13 cellular contexts compared by ENCODE assay signal in the genomic region with DNA sequence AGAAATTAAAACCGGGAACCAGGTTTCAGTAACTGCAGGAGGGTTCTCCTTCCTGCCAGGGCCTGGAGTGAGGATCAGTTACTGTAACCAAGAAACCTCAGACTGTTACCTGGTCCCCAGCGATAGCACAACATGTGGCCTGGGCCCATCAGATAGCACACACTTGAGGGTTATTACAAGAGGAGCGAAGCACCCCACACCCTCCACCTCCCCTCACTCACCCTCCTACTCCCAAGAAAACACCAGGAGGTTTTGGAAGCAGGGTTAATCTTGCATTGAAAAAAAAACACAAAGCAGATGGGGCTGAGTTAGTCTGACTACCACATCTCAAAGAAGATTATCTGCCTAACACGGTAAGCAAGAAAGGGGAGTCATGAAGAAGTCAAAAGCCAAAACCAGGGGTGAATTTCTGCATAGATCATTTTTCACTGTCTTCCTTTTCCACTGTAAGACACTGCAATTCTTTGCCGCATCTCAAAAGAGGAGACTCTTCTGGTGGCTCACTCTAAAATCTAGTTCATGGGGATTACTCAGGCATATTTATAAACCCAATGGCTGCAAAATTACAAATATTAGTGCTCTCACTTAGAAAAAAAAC.
DNase-seq lines count a peak whose midpoint lies in the region; ATAC-seq lines count a peak whose summit lies in the region.
"Had no signal": no experiment of that assay in that cellular context is flagged by ENCODE, and none has a peak within 500 bp of the region (broad histone marks: within the 10 kb centered on the region; RNA-seq: fewer than 3 reads in every experiment).

No MANE protein-coding gene starts in this region.

- DNase-seq in activated T-cell treated with anti-CD3 and anti-CD28 coated beads, Interleukin-2, amount 50 U/mL, for 24 hours, result no peak
- DNase-seq in activated T-cell treated with anti-CD3 and anti-CD28 coated beads, Interleukin-2, amount 50 U/mL, for 48 hours, result no peak
- DNase-seq in OCI-M1 (lab: John Stamatoyannopoulos, UW) (peak; percentile 98), NCI-H1048 (lab: John Stamatoyannopoulos, UW) (no peak)
- no peak for DNase-seq in effector memory CD4-positive, alpha-beta T cell
- no peak for DNase-seq in stimulated activated naive CD8-positive, alpha-beta T cell treated with anti-CD3 and anti-CD28 coated beads, Interleukin-15, amount 100 ng/mL, for 72 hours
- DNase-seq: activated effector memory CD4-positive, alpha-beta T cell treated with Interleukin-2 at 50 U/mL for 16 hours; NCI-H1092; NCI-H748 treated with DMSO at 0.1 percent for 48 hours; Right ventricle myocardium superior had no signal

- peaks cover 78% of the 10 kb centered on the region for H3K4me1 ChIP-seq in effector memory CD4-positive, alpha-beta T cell (ENCODE audit: control insufficient read depth, insufficient read depth, low read length, poor library complexity, severe bottlenecking)

- no peak overlapping the region for H3K4me3 Mint-ChIP-seq in activated T-cell treated with anti-CD3 and anti-CD28 coated beads, Interleukin-2, amount 50 U/mL, for 24 hours
- H3K4me3 Mint-ChIP-seq in stimulated activated naive CD8-positive, alpha-beta T cell treated with anti-CD3 and anti-CD28 coated beads, Interleukin-15, amount 100 ng/mL, for 72 hours, result peak overlapping the region; percentile 21 to 51

- H3K4me3 ChIP-seq in effector memory CD4-positive, alpha-beta T cell (ENCODE audit: insufficient read depth, low read depth, low read length, poor library complexity, severe bottlenecking), result no peak overlapping the region

- no peaks in the 10 kb centered on the region for H3K27me3 ChIP-seq in effector memory CD4-positive, alpha-beta T cell (replicated peaks; ENCODE audit: control insufficient read depth, insufficient read depth, low read length, poor library complexity, severe bottlenecking)

- peak overlapping the region; percentile 60 for H3K27ac ChIP-seq in effector memory CD4-positive, alpha-beta T cell (ENCODE audit: insufficient read depth, low read length, poor library complexity, severe bottlenecking)

- no peaks in the 10 kb centered on the region for H3K27me3 Mint-ChIP-seq in activated T-cell treated with anti-CD3 and anti-CD28 coated beads, Interleukin-2, amount 50 U/mL, for 24 hours
- H3K27me3 Mint-ChIP-seq in stimulated activated naive CD8-positive, alpha-beta T cell treated with anti-CD3 and anti-CD28 coated beads, Interleukin-15, amount 100 ng/mL, for 72 hours, result no peaks in the 10 kb centered on the region

- no peaks in the 10 kb centered on the region for H3K9me3 Mint-ChIP-seq in activated T-cell treated with anti-CD3 and anti-CD28 coated beads, Interleukin-2, amount 50 U/mL, for 24 hours
- H3K9me3 Mint-ChIP-seq in stimulated activated naive CD8-positive, alpha-beta T cell treated with anti-CD3 and anti-CD28 coated beads, Interleukin-15, amount 100 ng/mL, for 72 hours, result no peaks in the 10 kb centered on the region
- H3K9me3 Mint-ChIP-seq: stimulated activated effector memory CD8-positive, alpha-beta T cell treated with anti-CD3 and anti-CD28 coated beads, Interleukin-12 subunit alpha, Interleukin-12 subunit beta, amount 100 ng/mL, for 72 hours had no signal

- peaks cover 9% of the 10 kb centered on the region for H3K36me3 Mint-ChIP-seq in activated T-cell treated with anti-CD3 and anti-CD28 coated beads, Interleukin-2, amount 50 U/mL, for 24 hours (ENCODE audit: low read depth)
- H3K36me3 Mint-ChIP-seq: stimulated activated effector memory CD8-positive, alpha-beta T cell treated with anti-CD3 and anti-CD28 coated beads, Interleukin-12 subunit alpha, Interleukin-12 subunit beta, amount 100 ng/mL, for 72 hours had no signal

- peaks cover 83% of the 10 kb centered on the region for H3K4me1 Mint-ChIP-seq in activated T-cell treated with anti-CD3 and anti-CD28 coated beads, Interleukin-2, amount 50 U/mL, for 24 hours (ENCODE audit: low read depth)
- H3K4me1 Mint-ChIP-seq in stimulated activated naive CD8-positive, alpha-beta T cell treated with anti-CD3 and anti-CD28 coated beads, Interleukin-15, amount 100 ng/mL, for 72 hours, result peaks cover 81% of the 10 kb centered on the region

- H3K27ac Mint-ChIP-seq in activated T-cell treated with anti-CD3 and anti-CD28 coated beads, Interleukin-2, amount 50 U/mL, for 24 hours, result peak overlapping the region; percentile 75
- peak overlapping the region in 1 of 2 donors; percentile 60 for H3K27ac Mint-ChIP-seq in stimulated activated naive CD8-positive, alpha-beta T cell treated with anti-CD3 and anti-CD28 coated beads, Interleukin-15, amount 100 ng/mL, for 72 hours
- H3K27ac Mint-ChIP-seq: stimulated activated effector memory CD8-positive, alpha-beta T cell treated with anti-CD3 and anti-CD28 coated beads, Interleukin-12 subunit alpha, Interleukin-12 subunit beta, amount 100 ng/mL, for 72 hours had no signal

- peak; percentile 50 for ATAC-seq in stimulated activated naive CD8-positive, alpha-beta T cell treated with anti-CD3 and anti-CD28 coated beads, Interleukin-15, amount 100 ng/mL, for 72 hours
- ATAC-seq in HG02870 (IDR thresholded peaks at IDR 0.05; ENCODE audit: unreplicated experiment) (no peak), HG02763 (IDR thresholded peaks at IDR 0.05; ENCODE audit: unreplicated experiment) (no peak)
- ATAC-seq: stimulated activated effector memory CD8-positive, alpha-beta T cell treated with anti-CD3 and anti-CD28 coated beads, Interleukin-12 subunit alpha, Interleukin-12 subunit beta, amount 100 ng/mL, for 72 hours had no signal

- H3K36me3 ChIP-seq in effector memory CD4-positive, alpha-beta T cell (ENCODE audit: control insufficient read depth, insufficient read depth, low read length), result no peaks in the 10 kb centered on the region

- no peaks in the 10 kb centered on the region for H3K9me3 ChIP-seq in effector memory CD4-positive, alpha-beta T cell (ENCODE audit: control insufficient read depth, low read length)
